3 cellular contexts compared by ENCODE assay signal in genomic region chr1:38436006-38436405, GRCh38.
"Had no signal": no experiment of that assay in that cellular context is flagged by ENCODE, and none has a peak within 500 bp of the region (broad histone marks: within the 10 kb centered on the region; RNA-seq: fewer than 3 reads in every experiment).

No MANE protein-coding gene starts in this region.

- H3K4me3 ChIP-seq: GM12878 had no signal

- ATAC-seq: GM12878 had no signal

- DNase-seq: GDM1, GF-D8 had no signal
